In genomic region chr6:13215390-13215789, GRCh38 we compare ENCODE assay signal across 7 cellular contexts.
"Had no signal": no experiment of that assay in that cellular context is flagged by ENCODE, and none has a peak within 500 bp of the region (broad histone marks: within the 10 kb centered on the region; RNA-seq: fewer than 3 reads in every experiment).

No MANE protein-coding gene starts in this region.

- H3K9me3 Mint-ChIP-seq: IgD-negative memory B cell had no signal

- H3K4me3 Mint-ChIP-seq: IgD-negative memory B cell had no signal

- H3K9ac ChIP-seq: KMS-11 had no signal

- H3K27ac Mint-ChIP-seq: IgD-negative memory B cell had no signal

- H3K4me2 ChIP-seq: KMS-11 had no signal

- FAIRE-seq: HTR-8/SVneo had no signal

- H3K27ac ChIP-seq: HL-60, KMS-11 had no signal

- DNase-seq: IMR-90, KBM-7, KG1 had no signal
